7 cellular contexts compared by ENCODE assay signal in genomic region chr12:6767301-6767591, GRCh38. TPM values are rescaled to one million over a fixed set of nuclear protein-coding genes. Genes with fewer than 3 reads are reported as not detected.
A peak's percentile ranks its signal among the peaks of the same experiment; 100 is the strongest.
DNase-seq lines count a peak whose midpoint lies in the region; FAIRE-seq and TF ChIP-seq lines count a peak whose summit lies in the region.

No MANE protein-coding gene starts in this region.

- H3K27ac ChIP-seq in HEK293 (ENCODE audit: extremely low read depth, low read depth, low read length): peak overlapping the region; percentile 92
- peak overlapping the region; percentile 96 for H3K27ac ChIP-seq in WERI-Rb-1
- peak overlapping the region in 1 of 2 donors; percentile 71 for H3K27ac ChIP-seq in small intestine (ENCODE audit: low read depth in 1 of 2, low read length in 1 of 2)

- peaks cover 11 to 26% of the 10 kb centered on the region in 2 experiments; a peak in 2 of 3 replicates for H3K36me3 ChIP-seq in HEK293 (ENCODE audit: control insufficient read depth in 2 of 2, insufficient read depth in 1 of 2, low read length in 2 of 2)
- peaks cover 42% of the 10 kb centered on the region for H3K36me3 ChIP-seq in WERI-Rb-1
- peaks cover 0 to 2% of the 10 kb centered on the region in 2 donors for H3K36me3 ChIP-seq in small intestine (ENCODE audit: control insufficient read depth in 2 of 2, insufficient read depth in 2 of 2, low read length in 2 of 2)

- H3K4me1 Mint-ChIP-seq in glutamatergic neuron (ENCODE audit: low read depth, unreplicated experiment): peaks cover 30% of the 10 kb centered on the region

- peak overlapping the region; percentile 77 for H3K4me3 ChIP-seq in HEK293 (ENCODE audit: low read depth, low read length)
- peak overlapping the region; percentile 76 for H3K4me3 ChIP-seq in WERI-Rb-1 (ENCODE audit: low read depth, low read length)
- peak overlapping the region; percentile 44 to 82 for H3K4me3 ChIP-seq in small intestine (ENCODE audit: low read depth in 1 of 2, low read length in 2 of 2)

- CTCF ChIA-PET in HEK293 (lab: Yijun Ruan, JAX): interaction anchor here (0.6 to 7.8 kb wide), 15 partner anchors 8 to 1166 kb away, joined by 3 to 140 read pairs (median 4); partner anchors contain the start of genes COPS7A, MLF2, P3H3 and USP5

- DNase-seq in WERI-Rb-1: no peak
- DNase-seq in glutamatergic neuron: peak; percentile 42
- DNase-seq in small intestine: no peak
- no peak for DNase-seq in iPS-NIHi7 (ENCODE audit: extremely low spot score)
- no peak for DNase-seq in mesenteric fat pad (ENCODE audit: low spot score)
- no peak for DNase-seq in RKO (ENCODE audit: low spot score)

- H3K27me3 ChIP-seq in WERI-Rb-1 (ENCODE audit: insufficient read depth, low read depth, severe bottlenecking) (no peaks in the 10 kb centered on the region), small intestine (ENCODE audit: control insufficient read depth in 2 of 2, insufficient read depth in 2 of 2, low read length in 2 of 2) (no peaks in the 10 kb centered on the region)

- H3K4me1 ChIP-seq in HEK293 (ENCODE audit: control insufficient read depth, insufficient read depth, low read length) (peaks cover 34% of the 10 kb centered on the region), small intestine (ENCODE audit: control insufficient read depth in 2 of 2, insufficient read depth in 1 of 2, low read depth in 1 of 2, low read length in 1 of 2) (peaks cover 7 to 15% of the 10 kb centered on the region in 2 donors)

- TF ChIP-seq CTCF in HEK293 (tag by site-specific recombination; IDR thresholded peaks at IDR 0.05): no peak
- TF ChIP-seq CTCF in WERI-Rb-1 (IDR thresholded peaks at IDR 0.05; ENCODE audit: low read depth, low read length): no peak
- no peak for TF ChIP-seq CTCF in glutamatergic neuron (IDR thresholded peaks at IDR 0.05; ENCODE audit: partially characterized antibody, unreplicated experiment)

- H3K9me3 Mint-ChIP-seq in glutamatergic neuron (ENCODE audit: unreplicated experiment): peaks cover 48% of the 10 kb centered on the region

- peak overlapping the region; percentile 99 for H3K27ac Mint-ChIP-seq in glutamatergic neuron (ENCODE audit: unreplicated experiment)

- H3K9me3 ChIP-seq in HEK293 (ENCODE audit: control insufficient read depth, insufficient read depth, low read depth, low read length) (no peaks in the 10 kb centered on the region), WERI-Rb-1 (ENCODE audit: severe bottlenecking) (no peaks in the 10 kb centered on the region), small intestine (ENCODE audit: control insufficient read depth, low read depth) (no peaks in the 10 kb centered on the region)

- WGBS in small intestine, 3 donors: 1 to 11% (median 5%) methylated on average over 17 of the region's 17 CpGs

- no peak for FAIRE-seq in small intestine (lab: Jason Lieb, UNC)

- peaks cover 6% of the 10 kb centered on the region for H3K36me3 Mint-ChIP-seq in glutamatergic neuron (ENCODE audit: unreplicated experiment)

- peak overlapping the region; percentile 99 for H3K4me3 Mint-ChIP-seq in glutamatergic neuron (ENCODE audit: unreplicated experiment)

- peaks cover 47% of the 10 kb centered on the region for H3K27me3 Mint-ChIP-seq in glutamatergic neuron (ENCODE audit: unreplicated experiment)

- POLR2A ChIA-PET in HEK293 (lab: Yijun Ruan, JAX): interaction anchor here (0.6 to 3.9 kb wide), 15 partner anchors 10 to 154 kb away, joined by 3 to 79 read pairs (median 6); partner anchors contain the start of genes CDCA3, COPS7A, MLF2 and SPSB2

TF ChIP-seq in HEK293, 187 proteins besides CTCF, POLR2A, EP300 and RAD21:
- TF ChIP-seq BCL11B (tag by site-specific recombination; IDR thresholded peaks at IDR 0.05; ENCODE audit: low read depth) (no peak), SP7 (tag by site-specific recombination; IDR thresholded peaks at IDR 0.05) (0 out of 2 replicates have a peak, but pooled peaks have one; percentile 2), PRDM1 (tag by site-specific recombination; IDR thresholded peaks at IDR 0.05) (no peak), ZNF146 (tag by site-specific recombination; IDR thresholded peaks at IDR 0.05) (no peak), ZNF785 (tag by site-specific recombination; IDR thresholded peaks at IDR 0.05) (no peak)
- TF ChIP-seq, protein P1, sequence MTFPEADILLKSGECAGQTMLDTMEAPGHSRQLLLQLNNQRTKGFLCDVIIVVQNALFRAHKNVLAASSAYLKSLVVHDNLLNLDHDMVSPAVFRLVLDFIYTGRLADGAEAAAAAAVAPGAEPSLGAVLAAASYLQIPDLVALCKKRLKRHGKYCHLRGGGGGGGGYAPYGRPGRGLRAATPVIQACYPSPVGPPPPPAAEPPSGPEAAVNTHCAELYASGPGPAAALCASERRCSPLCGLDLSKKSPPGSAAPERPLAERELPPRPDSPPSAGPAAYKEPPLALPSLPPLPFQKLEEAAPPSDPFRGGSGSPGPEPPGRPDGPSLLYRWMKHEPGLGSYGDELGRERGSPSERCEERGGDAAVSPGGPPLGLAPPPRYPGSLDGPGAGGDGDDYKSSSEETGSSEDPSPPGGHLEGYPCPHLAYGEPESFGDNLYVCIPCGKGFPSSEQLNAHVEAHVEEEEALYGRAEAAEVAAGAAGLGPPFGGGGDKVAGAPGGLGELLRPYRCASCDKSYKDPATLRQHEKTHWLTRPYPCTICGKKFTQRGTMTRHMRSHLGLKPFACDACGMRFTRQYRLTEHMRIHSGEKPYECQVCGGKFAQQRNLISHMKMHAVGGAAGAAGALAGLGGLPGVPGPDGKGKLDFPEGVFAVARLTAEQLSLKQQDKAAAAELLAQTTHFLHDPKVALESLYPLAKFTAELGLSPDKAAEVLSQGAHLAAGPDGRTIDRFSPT (tag by site-specific recombination; IDR thresholded peaks at IDR 0.05): peak; percentile 12; the same call in 1 of the 2 replicates
TF ChIP-seq in HEK293: peak in this region for 2.

RNA-seq across cellular contexts. Expression of gene PTMS, which starts 1.1 kb away (rescaled TPM):
- 966 TPM for total RNA-seq in glutamatergic neuron (ENCODE audit: unreplicated experiment)
- 100 to 1,000 TPM in 1 of 3 donors, 10 to 100 TPM in 2; 34.0 to 204 (median 85.9) TPM for polyA plus RNA-seq in small intestine
- total RNA-seq in mesenteric fat pad: 161 TPM

RNA-seq across cellular contexts. Expression of gene LAG3, which starts 5.1 kb away (rescaled TPM):
- total RNA-seq in glutamatergic neuron (ENCODE audit: unreplicated experiment) (7.3 TPM), mesenteric fat pad (1.3 TPM)
- polyA plus RNA-seq in small intestine: 1 to 10 TPM in 1 of 3 donors, under 1 TPM in 2; 0.67 to 5.9 (median 0.76) TPM

RNA-seq across cellular contexts. Expression of gene MLF2, which starts 14.3 kb away (rescaled TPM):
- total RNA-seq in glutamatergic neuron (ENCODE audit: unreplicated experiment) (228 TPM), mesenteric fat pad (145 TPM)
- polyA plus RNA-seq in small intestine: 100 to 1,000 TPM; 163 to 233 (median 204) TPM

RNA-seq across cellular contexts. Expression of gene CD4, which starts 22.1 kb away (rescaled TPM):
- total RNA-seq in glutamatergic neuron (ENCODE audit: unreplicated experiment): 0.17 TPM
- 1 to 10 TPM in 2 of 3 donors, under 1 TPM in 1; 0.89 to 7.8 (median 5.1) TPM for polyA plus RNA-seq in small intestine
- 31.3 TPM for total RNA-seq in mesenteric fat pad

RNA-seq across cellular contexts. Expression of gene COPS7A, which starts 43.4 kb away (rescaled TPM):
- total RNA-seq in glutamatergic neuron (ENCODE audit: unreplicated experiment): 25.9 TPM
- 10 to 100 TPM; 30.5 to 49.3 (median 31.8) TPM for polyA plus RNA-seq in small intestine
- 57.5 TPM for total RNA-seq in mesenteric fat pad
